19 cellular contexts compared by ENCODE assay signal in genomic region chr15:64898406-64898805, GRCh38. TPM values are rescaled to one million over a fixed set of nuclear protein-coding genes. Genes with fewer than 3 reads are reported as not detected.
DNase-seq lines count a peak whose midpoint lies in the region; ATAC-seq, FAIRE-seq and TF ChIP-seq lines count a peak whose summit lies in the region.
"Had no signal": no experiment of that assay in that cellular context is flagged by ENCODE, and none has a peak within 500 bp of the region (broad histone marks: within the 10 kb centered on the region; RNA-seq: fewer than 3 reads in every experiment).

No MANE protein-coding gene starts in this region.

- H3K27ac ChIP-seq in adrenal gland (peak overlapping the region; percentile 62 to 92 (median 90)), tibial artery (peak overlapping the region; percentile 78 to 79)
- H3K27ac ChIP-seq: foreskin keratinocyte had no signal

- WGBS in adrenal gland, 4 donors = 80 to 89% (median 85%) methylated on average over 4 of the region's 4 CpGs

- no peak overlapping the region for H3K4me3 Mint-ChIP-seq in activated naive CD4-positive, alpha-beta T cell treated with anti-CD3 and anti-CD28 coated beads for 36 hours
- no peak overlapping the region for H3K4me3 Mint-ChIP-seq in naive B cell

- H3K36me3 Mint-ChIP-seq in activated naive CD4-positive, alpha-beta T cell treated with anti-CD3 and anti-CD28 coated beads for 36 hours (ENCODE audit: low read depth) = peaks cover 9% of the 10 kb centered on the region
- peaks cover 0 to 7% of the 10 kb centered on the region in 2 donors for H3K36me3 Mint-ChIP-seq in naive B cell

- intact Hi-C loops in activated naive CD4-positive, alpha-beta T cell treated with anti-CD3 and anti-CD28 coated beads for 36 hours (cut with micrococcal nuclease) = loop anchor here (10.0 kb wide), 1 partner anchor 896 kb away; the partner anchor contains the start of gene DENND4A
- intact Hi-C loops in adrenal gland (cut with DNase I) (loop anchor here in 1 of 2 donors (5.0 kb wide), 1 partner anchor 51 kb away; no protein-coding TSS in a partner anchor), tibial artery (cut with DNase I; ENCODE audit: low total_unique reads) (loop anchor here (5.0 to 10.0 kb wide), 2 partner anchors 54 to 156 kb away; partner anchors contain the start of gene PLEKHO2)

- peaks cover 0 to 11% (median 0%) of the 10 kb centered on the region in 3 donors for H3K9me3 ChIP-seq in adrenal gland (replicated peaks in 1 of 3)
- H3K9me3 ChIP-seq in tibial artery = peaks cover 0 to 8% (median 7%) of the 10 kb centered on the region in 3 donors

- ATAC-seq in naive B cell (ENCODE audit: low read depth in 2 of 2) = no peak
- ATAC-seq: foreskin keratinocyte had no signal

- TF ChIP-seq CTCF in adrenal gland (IDR thresholded peaks at IDR 0.05) (no peak), tibial artery (IDR thresholded peaks at IDR 0.05) (no peak)

- CTCF ChIA-PET in activated naive CD4-positive, alpha-beta T cell treated with anti-CD3 and anti-CD28 coated beads for 36 hours (lab: Charles Lee) = no interaction called here

- peaks cover 46 to 52% of the 10 kb centered on the region in 2 donors for H3K4me1 ChIP-seq in adrenal gland (replicated peaks in 1 of 2)
- peaks cover 0 to 50% (median 28%) of the 10 kb centered on the region in 4 donors for H3K4me1 ChIP-seq in tibial artery

- no peaks in the 10 kb centered on the region for H3K27me3 Mint-ChIP-seq in activated naive CD4-positive, alpha-beta T cell treated with anti-CD3 and anti-CD28 coated beads for 36 hours (ENCODE audit: low read depth)
- no peaks in the 10 kb centered on the region for H3K27me3 Mint-ChIP-seq in naive B cell

- H3K27ac Mint-ChIP-seq in activated naive CD4-positive, alpha-beta T cell treated with anti-CD3 and anti-CD28 coated beads for 36 hours = peak overlapping the region; percentile 12
- H3K27ac Mint-ChIP-seq in naive B cell = peak overlapping the region in 4 of 6 donors; percentile 32 to 88 (median 55)

- peaks cover 54% of the 10 kb centered on the region for H3K4me1 Mint-ChIP-seq in activated naive CD4-positive, alpha-beta T cell treated with anti-CD3 and anti-CD28 coated beads for 36 hours (ENCODE audit: low read depth)
- H3K4me1 Mint-ChIP-seq in naive B cell = peaks cover 31 to 68% (median 63%) of the 10 kb centered on the region in 3 donors

- no peak for DNase-seq in activated naive CD4-positive, alpha-beta T cell treated with anti-CD3 and anti-CD28 coated beads for 36 hours
- DNase-seq in activated naive CD4-positive, alpha-beta T cell (lab: John Stamatoyannopoulos, UW) = no peak
- DNase-seq in adrenal gland = no peak
- DNase-seq in naive B cell = no peak
- no peak for DNase-seq in tibial artery
- DNase-seq in RCC 7860 (ENCODE audit: low spot score) = no peak
- no peak for DNase-seq in MV-4-11 (lab: John Stamatoyannopoulos, UW)
- DNase-seq in activated T-cell treated with anti-CD3 and anti-CD28 coated beads, Interleukin-2, amount 50 U/mL, for 48 hours = no peak
- DNase-seq: activated effector memory CD4-positive, alpha-beta T cell treated with anti-CD3 and anti-CD28 coated beads, Interleukin-2, amount 50 U/mL, for 16 hours; brain microvascular endothelial cell; effector memory CD4-positive, alpha-beta T cell; foreskin keratinocyte; MG63; NCI-H2029; NCI-H69; psoas muscle; stimulated activated CD4-positive, alpha-beta T cell treated with anti-CD3 and anti-CD28 coated beads, Interleukin-1b, Interleukin-23, amount 100 ng/mL, for 48 hours; stimulated activated CD8-positive, alpha-beta memory T cell treated with anti-CD3 and anti-CD28 coated beads, Interleukin-4, amount 100 ng/mL, for 48 hours had no signal

- H3K36me3 ChIP-seq in adrenal gland (replicated peaks in 1 of 2) (no peaks in the 10 kb centered on the region), tibial artery (no peaks in the 10 kb centered on the region)
- H3K36me3 ChIP-seq: brain microvascular endothelial cell, MG63 had no signal

- peaks cover 8% of the 10 kb centered on the region for H3K9me3 Mint-ChIP-seq in activated naive CD4-positive, alpha-beta T cell treated with anti-CD3 and anti-CD28 coated beads for 36 hours
- peaks cover 0 to 7% (median 5%) of the 10 kb centered on the region in 7 donors for H3K9me3 Mint-ChIP-seq in naive B cell

- no peak overlapping the region for H3K4me3 ChIP-seq in adrenal gland
- H3K4me3 ChIP-seq in tibial artery = no peak overlapping the region
- H3K4me3 ChIP-seq: MG63, psoas muscle had no signal

- TF ChIP-seq POLR2A in adrenal gland (IDR thresholded peaks at IDR 0.05) = no peak

- H3K27me3 ChIP-seq in adrenal gland (no peaks in the 10 kb centered on the region), tibial artery (no peaks in the 10 kb centered on the region)
- H3K27me3 ChIP-seq: brain microvascular endothelial cell, foreskin keratinocyte, MG63 had no signal

- no peak for FAIRE-seq in RCC 7860 (lab: Jason Lieb, UNC)
- FAIRE-seq: GM18507 had no signal

RNA-seq across cellular contexts. Expression of gene ANKDD1A, which starts 13.3 kb away (rescaled TPM):
- total RNA-seq in activated naive CD4-positive, alpha-beta T cell treated with anti-CD3 and anti-CD28 coated beads for 36 hours = 1 to 10 TPM; 2.3 to 3.1 TPM
- total RNA-seq in adrenal gland = 10 to 100 TPM; 17.2 to 41.7 (median 31.3) TPM
- polyA plus RNA-seq in adrenal gland = 10 to 100 TPM; 13.0 to 29.7 (median 23.0) TPM
- 1 to 10 TPM in 3 of 6 donors, under 1 TPM in 2, not detected in 1; 0.14 to 3.3 (median 1.3) TPM for polyA plus RNA-seq in naive B cell (ENCODE audit: low read depth in 6 of 6)

RNA-seq across cellular contexts. Expression of gene PLEKHO2, which starts 56.7 kb away (rescaled TPM):
- 10 to 100 TPM; 12.5 to 12.7 TPM for total RNA-seq in activated naive CD4-positive, alpha-beta T cell treated with anti-CD3 and anti-CD28 coated beads for 36 hours
- total RNA-seq in adrenal gland = 10 to 100 TPM; 31.3 to 62.9 (median 50.3) TPM
- polyA plus RNA-seq in adrenal gland (10 to 100 TPM; 20.4 to 49.3 (median 33.7) TPM), naive B cell (ENCODE audit: low read depth in 6 of 6) (10 to 100 TPM in 5 of 6 donors, 1 to 10 TPM in 1; 9.7 to 20.7 (median 14.4) TPM)

Comparison
In these comparisons a context has a peak if more than half of its experiments do, and no peak if none do; other contexts are left out.
1. RNA of gene ANKDD1A, which starts 13.3 kb away (total RNA-seq): 17.2 to 41.7 TPM in adrenal gland; 2.3 to 3.1 TPM in activated naive CD4-positive, alpha-beta T cell treated with anti-CD3 and anti-CD28 coated beads for 36 hours; every median in the first group is over 4 times any median in the second.